ENCODE assay signal across 27 cellular contexts in the genomic region with DNA sequence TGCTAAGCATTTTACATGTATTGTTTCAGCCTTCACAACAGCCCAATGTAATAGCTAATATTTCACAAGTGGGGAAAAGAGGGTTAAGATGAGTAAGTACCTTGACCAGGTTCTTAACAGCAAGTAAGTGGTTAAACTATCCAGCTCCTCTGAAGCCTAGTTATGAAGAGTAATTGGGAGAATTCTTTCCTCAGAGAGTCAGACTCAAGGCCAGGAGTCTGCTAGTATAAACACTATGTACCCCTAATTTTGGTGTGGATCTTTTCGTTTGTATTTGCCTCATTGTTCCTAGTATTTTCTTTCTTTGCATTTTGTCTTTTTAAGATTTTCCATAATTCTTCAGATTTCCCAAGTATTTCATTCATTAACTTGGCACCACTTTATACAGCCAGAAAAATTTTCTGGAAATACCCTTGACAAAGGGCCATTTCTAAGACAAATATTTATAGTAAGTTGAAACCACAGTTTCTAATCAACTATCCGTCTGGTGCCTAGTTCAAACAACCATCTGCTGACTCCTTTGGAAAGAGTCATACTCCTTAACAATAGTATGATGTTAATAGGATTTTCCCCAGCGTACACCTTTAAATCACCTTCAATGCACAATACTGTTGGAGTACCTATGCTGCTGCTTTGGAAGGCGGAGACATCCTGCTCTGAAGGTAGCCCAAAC.
DNase-seq lines count a peak whose midpoint lies in the region; ATAC-seq, FAIRE-seq and TF ChIP-seq lines count a peak whose summit lies in the region.
"Had no signal": no experiment of that assay in that cellular context is flagged by ENCODE, and none has a peak within 500 bp of the region (broad histone marks: within the 10 kb centered on the region; RNA-seq: fewer than 3 reads in every experiment).

No MANE protein-coding gene starts in this region.

- CTCF ChIA-PET in K562 (lab: Yijun Ruan, JAX; ENCODE audit: low intra/inter-chr PET ratio): no interaction called here

- H3K27ac ChIP-seq in K562 (ENCODE audit: extremely low read depth, low read depth, low read length) (no peak overlapping the region), muscle layer of duodenum (ENCODE audit: low read length) (peak overlapping the region; percentile 19)
- H3K27ac ChIP-seq: adrenal gland, esophagus squamous epithelium, heart left ventricle, parathyroid adenoma had no signal

- no peaks in the 10 kb centered on the region for H3K27me3 ChIP-seq in K562 (ENCODE audit: control insufficient read depth in 2 of 2, insufficient read depth in 2 of 2, low read length in 2 of 2)
- no peaks in the 10 kb centered on the region for H3K27me3 ChIP-seq in muscle layer of duodenum (ENCODE audit: low read depth, low read length)
- H3K27me3 ChIP-seq: adrenal gland, esophagus squamous epithelium, heart left ventricle, MG63 had no signal

- H2AFZ ChIP-seq in K562 (ENCODE audit: low read depth, low read length): no peak overlapping the region
- H2AFZ ChIP-seq: parathyroid adenoma had no signal

- H3K9me1 ChIP-seq in K562 (ENCODE audit: control insufficient read depth, insufficient read depth, low read length): no peaks in the 10 kb centered on the region

- H3K4me3 ChIP-seq in K562 (no peak overlapping the region), muscle layer of duodenum (ENCODE audit: low read depth in 1 of 2, low read length in 2 of 2) (no peak overlapping the region)
- H3K4me3 ChIP-seq: adrenal gland, esophagus squamous epithelium, heart left ventricle, MG63 had no signal

- POLR2A ChIA-PET in K562 (lab: Yijun Ruan, JAX): interaction anchor here (1.1 to 1.9 kb wide), 2 partner anchors 8 to 15 kb away, joined by 3 to 4 read pairs; no protein-coding TSS in a partner anchor

- TF ChIP-seq POLR2A in GM12891 (IDR thresholded peaks at IDR 0.05; ENCODE audit: low read depth, low read length): no peak
- no peak for TF ChIP-seq POLR2A in K562 (conservative IDR thresholded peaks at IDR 0.05)
- TF ChIP-seq POLR2A in GM18505 (IDR thresholded peaks at IDR 0.05; ENCODE audit: borderline replicate concordance, extremely low read depth, insufficient read depth, insufficient read length): no peak

- no peak overlapping the region for H3K9ac ChIP-seq in K562 (ENCODE audit: insufficient read depth in 1 of 2, low read depth in 2 of 2, low read length in 2 of 2)
- H3K9ac ChIP-seq: parathyroid adenoma had no signal

- intact Hi-C loops in K562 (cut with micrococcal nuclease): loop anchor here (10.0 kb wide), 1 partner anchor 364 kb away; no protein-coding TSS in a partner anchor

- BruUV-seq in K562 (replicated peaks; lab: Mats Ljungman, UMichigan): no TSS peak

- ATAC-seq in K562: no peak
- ATAC-seq in GM18505 (IDR thresholded peaks at IDR 0.05; ENCODE audit: unreplicated experiment): no peak
- no peak for ATAC-seq in GM19395 (IDR thresholded peaks at IDR 0.05; ENCODE audit: unreplicated experiment)
- no peak for ATAC-seq in HG02970 (IDR thresholded peaks at IDR 0.05; ENCODE audit: low FRiP score, unreplicated experiment)
- ATAC-seq: heart left ventricle; natural killer cell treated with Interleukin-12 subunit alpha and Interleukin-12 subunit beta and Interleukin-15 and Interleukin-18, amount 100 ng/mL, for 72 hours; sciatic nerve had no signal

- no peak for TF ChIP-seq EP300 in K562 (IDR thresholded peaks at IDR 0.05; ENCODE audit: low read length)

- FAIRE-seq in GM12891 (lab: Jason Lieb, UNC) (peak; percentile 16), K562 (lab: Jason Lieb, UNC) (peak; percentile 23)
- FAIRE-seq: bronchial epithelial cell had no signal

- H3K9me3 ChIP-seq in K562 (replicated peaks; ENCODE audit: control insufficient read depth, insufficient read depth, low read depth, low read length): no peaks in the 10 kb centered on the region
- H3K9me3 ChIP-seq in muscle layer of duodenum (ENCODE audit: control insufficient read depth in 1 of 2, low read length in 2 of 2): no peaks in the 10 kb centered on the region
- H3K9me3 ChIP-seq: adrenal gland, esophagus squamous epithelium, heart left ventricle, MG63 had no signal

- 65% methylated on average over 4 of the region's 4 CpGs for WGBS in K562 (ENCODE audit: insufficient coverage, low coverage, missing lambda C conversion rate)

- H3K36me3 ChIP-seq in K562 (ENCODE audit: control insufficient read depth, insufficient read depth, low read length) (peaks cover 16% of the 10 kb centered on the region; the same call in 1 of the 3 replicates), muscle layer of duodenum (ENCODE audit: control insufficient read depth in 1 of 2, insufficient read depth in 2 of 2, low read length in 2 of 2) (peaks cover 0 to 11% of the 10 kb centered on the region in 2 donors)
- H3K36me3 ChIP-seq: adrenal gland had no signal

- DNase-seq in GM12891 (ENCODE audit: insufficient read length, low spot score) (no peak), NCI-H2196 treated with DMSO at 0.1 percent for 48 hours (lab: John Stamatoyannopoulos, UW; ENCODE audit: unreplicated experiment) (peak; percentile 44), K562 (ENCODE audit: extremely low read depth in 1 of 4, low spot score in 3 of 4) (no peak), NCI-H226 (no peak)
- DNase-seq: activated CD4-positive, alpha-beta T cell treated with anti-CD3 and anti-CD28 coated beads, Interleukin-2, amount 10 ng/mL, durations not matched to agents 7 days and 5 days; activated effector memory CD4-positive, alpha-beta T cell treated with Interleukin-2 at 50 U/mL for 16 hours; adrenal gland; AML-193; cortex of kidney; endodermal cell; esophagus squamous epithelium; H7; heart left ventricle; MG63; midbrain; NCI-H1417 treated with DMSO at 0.1 percent for 48 hours; NCI-H345; stimulated activated CD4-positive, alpha-beta T cell treated with anti-CD3 and anti-CD28 coated beads, Interleukin-15, amount 100 ng/mL, for 24 hours; T-helper 2 cell had no signal

- no peak for TF ChIP-seq RAD21 in K562 (CRISPR knock-in tag; conservative IDR thresholded peaks at IDR 0.05 in 1 of 2, IDR thresholded peaks at IDR 0.05 in 1 of 2)

- TF ChIP-seq CTCF in K562 (IDR thresholded peaks at IDR 0.05 in 2 of 3, conservative IDR thresholded peaks at IDR 0.05 in 1 of 3; ENCODE audit: insufficient read depth in 2 of 3, low read depth in 1 of 3, low read length in 3 of 3): no peak

- no peaks in the 10 kb centered on the region for H3K4me1 ChIP-seq in K562 (replicated peaks in 1 of 2; ENCODE audit: control insufficient read depth in 2 of 2, insufficient read depth in 2 of 2, low read length in 2 of 2)
- peaks cover 0 to 22% of the 10 kb centered on the region in 2 donors for H3K4me1 ChIP-seq in muscle layer of duodenum (ENCODE audit: control insufficient read depth in 1 of 2, insufficient read depth in 2 of 2, low read length in 2 of 2)
- H3K4me1 ChIP-seq: adrenal gland, parathyroid adenoma had no signal

- H3K4me2 ChIP-seq in K562 (ENCODE audit: insufficient read depth, low read length): no peak overlapping the region

- in situ Hi-C loops in K562 (cut with MboI): no loop called here

- H3K79me2 ChIP-seq in K562 (ENCODE audit: control insufficient read depth, insufficient read depth, low read length): no peaks in the 10 kb centered on the region
- H3K79me2 ChIP-seq: parathyroid adenoma had no signal

- H4K20me1 ChIP-seq in K562 (replicated peaks; ENCODE audit: control insufficient read depth, insufficient read depth, low read length): no peaks in the 10 kb centered on the region

TF ChIP-seq in GM12891, 5 proteins besides CTCF, POLR2A, EP300 and RAD21:
- TF ChIP-seq TAF1 (IDR thresholded peaks at IDR 0.05; ENCODE audit: low read depth, low read length) (no peak), PAX5 (IDR thresholded peaks at IDR 0.05; ENCODE audit: insufficient read depth, low read length, severe bottlenecking) (no peak), POLR2AphosphoS5 (IDR thresholded peaks at IDR 0.05; ENCODE audit: low read depth, low read length) (no peak), POU2F2 (IDR thresholded peaks at IDR 0.05; ENCODE audit: low read depth, low read length) (no peak), SPI1 (IDR thresholded peaks at IDR 0.05; ENCODE audit: low read depth, low read length) (no peak)

TF ChIP-seq in K562, 482 proteins besides CTCF, POLR2A, EP300 and RAD21 (continues in another document):
- TF ChIP-seq ZNF586 (CRISPR knock-in tag; conservative IDR thresholded peaks at IDR 0.05) (no peak), SAFB (IDR thresholded peaks at IDR 0.05; ENCODE audit: borderline replicate concordance, low read depth, low read length) (no peak), PCBP2 (IDR thresholded peaks at IDR 0.05; ENCODE audit: low read depth, low read length, poor library complexity, severe bottlenecking) (no peak), ZNF79 (CRISPR knock-in tag; IDR thresholded peaks at IDR 0.05; ENCODE audit: low read depth) (no peak), PHB2 (IDR thresholded peaks at IDR 0.05; ENCODE audit: low read depth) (no peak), ZNF212 (CRISPR knock-in tag; IDR thresholded peaks at IDR 0.05) (no peak)
